8 cellular contexts compared by ENCODE assay signal in genomic region chr1:162497723-162498441, GRCh38. TPM values are rescaled to one million over a fixed set of nuclear protein-coding genes. Genes with fewer than 3 reads are reported as not detected.
DNase-seq lines count a peak whose midpoint lies in the region; ATAC-seq, FAIRE-seq and TF ChIP-seq lines count a peak whose summit lies in the region.

Gene UHMK1, plus strand, starts transcription at chr1:162497818. Its CDS starts 183 bp downstream, at chr1:162498001.

- in situ Hi-C loops in K562 (cut with MboI), result no loop called here

- no peak for TF ChIP-seq CTCF in K562 (IDR thresholded peaks at IDR 0.05 in 2 of 3, conservative IDR thresholded peaks at IDR 0.05 in 1 of 3; ENCODE audit: insufficient read depth in 2 of 3, low read depth in 1 of 3, low read length in 3 of 3)

- CTCF ChIA-PET in K562 (lab: Yijun Ruan, JAX; ENCODE audit: low intra/inter-chr PET ratio), result no interaction called here

- no peak for TF ChIP-seq EP300 in K562 (IDR thresholded peaks at IDR 0.05; ENCODE audit: low read length)

- peak; percentile 96 for ATAC-seq in GM18858 (IDR thresholded peaks at IDR 0.05; ENCODE audit: unreplicated experiment)
- peak; percentile 96 for ATAC-seq in HG03066 (IDR thresholded peaks at IDR 0.05; ENCODE audit: low read depth, unreplicated experiment)
- peak; percentile 96 for ATAC-seq in K562
- ATAC-seq in sciatic nerve, result peak; percentile 100

- no peaks in the 10 kb centered on the region for H3K27me3 ChIP-seq in K562 (ENCODE audit: control insufficient read depth in 2 of 2, insufficient read depth in 2 of 2, low read length in 2 of 2)

- DNase-seq in 8988T (peak; percentile 56), NCI-H2107 treated with DMSO at 0.1 percent for 48 hours (lab: John Stamatoyannopoulos, UW; ENCODE audit: unreplicated experiment) (peak; percentile 93), K562 (ENCODE audit: extremely low read depth in 1 of 4, low spot score in 3 of 4) (peak; percentile 96 to 98 (median 96)), iPS DF 19.7 (ENCODE audit: low read depth, low spot score) (peak; percentile 50), sciatic nerve (ENCODE audit: low spot score) (peak; percentile 92)

- H2AFZ ChIP-seq in K562 (ENCODE audit: low read depth, low read length), result peak within 1 kb of the TSS; percentile 100

- FAIRE-seq in TTC549 (lab: Jason Lieb, UNC) (peak; percentile 77), K562 (lab: Jason Lieb, UNC) (peak; percentile 88)

- H3K79me2 ChIP-seq in K562 (ENCODE audit: control insufficient read depth, insufficient read depth, low read length), result peaks cover 58% of the 10 kb centered on the region

- 1% methylated on average over 61 of the region's 61 CpGs for WGBS in K562 (ENCODE audit: insufficient coverage, low coverage, missing lambda C conversion rate)

- H4K20me1 ChIP-seq in K562 (replicated peaks; ENCODE audit: control insufficient read depth, insufficient read depth, low read length), result peaks cover 3% of the 10 kb centered on the region; the same call in 1 of the 2 replicates

- peak within 1 kb of the TSS; percentile 99 for H3K4me3 ChIP-seq in K562

- H3K27ac ChIP-seq in K562 (ENCODE audit: extremely low read depth, low read depth, low read length), result peak within 1 kb of the TSS; percentile 93

- peaks cover 4 to 17% of the 10 kb centered on the region in 2 experiments; a peak in 4 of 5 replicates for H3K4me1 ChIP-seq in K562 (replicated peaks in 1 of 2; ENCODE audit: control insufficient read depth in 2 of 2, insufficient read depth in 2 of 2, low read length in 2 of 2)

- POLR2A ChIA-PET in K562 (lab: Yijun Ruan, JAX), result interaction anchor here (1.0 kb wide), 1 partner anchor 21 kb away, joined by 3 read pairs; no protein-coding TSS in a partner anchor

- intact Hi-C loops in K562 (cut with micrococcal nuclease) (loop anchor here (2.0 to 10.0 kb wide), 5 partner anchors 65 to 443 kb away; no protein-coding TSS in a partner anchor), sciatic nerve (cut with DNase I) (no loop called here)

- peak; percentile 94 for TF ChIP-seq POLR2A in K562 (conservative IDR thresholded peaks at IDR 0.05)

- peak within 1 kb of the TSS; percentile 99 for H3K4me2 ChIP-seq in K562 (ENCODE audit: insufficient read depth, low read length)

- H3K9ac ChIP-seq in K562 (ENCODE audit: insufficient read depth in 1 of 2, low read depth in 2 of 2, low read length in 2 of 2), result peak within 1 kb of the TSS; percentile 96 to 100

- H3K9me1 ChIP-seq in K562 (ENCODE audit: control insufficient read depth, insufficient read depth, low read length), result no peaks in the 10 kb centered on the region

- BruUV-seq in K562 (replicated peaks; lab: Mats Ljungman, UMichigan), result no TSS peak

- peak in 1 of 2 experiments; percentile 29; a peak in 2 of 4 replicates for TF ChIP-seq RAD21 in K562 (CRISPR knock-in tag; conservative IDR thresholded peaks at IDR 0.05 in 1 of 2, IDR thresholded peaks at IDR 0.05 in 1 of 2)

- H3K36me3 ChIP-seq in K562 (ENCODE audit: control insufficient read depth, insufficient read depth, low read length), result peaks cover 33% of the 10 kb centered on the region

- H3K9me3 ChIP-seq in K562 (replicated peaks; ENCODE audit: control insufficient read depth, insufficient read depth, low read depth, low read length), result no peaks in the 10 kb centered on the region

TF ChIP-seq in K562, 482 proteins besides CTCF, POLR2A, EP300 and RAD21 (continues in another document):
- TF ChIP-seq RBM34 (IDR thresholded peaks at IDR 0.05; ENCODE audit: borderline replicate concordance, insufficient read depth, low read length) (no peak), KLF1 (tag; IDR thresholded peaks at IDR 0.05) (0 out of 2 replicates have a peak, but pooled peaks have one; percentile 40), TEAD4 (IDR thresholded peaks at IDR 0.05; ENCODE audit: low read length) (no peak), TEAD4 (CRISPR knock-in tag; IDR thresholded peaks at IDR 0.05; ENCODE audit: borderline replicate concordance) (0 out of 2 replicates have a peak, but pooled peaks have one; percentile 60), ZBTB7A (IDR thresholded peaks at IDR 0.05; ENCODE audit: borderline replicate concordance, control insufficient read depth, low read depth, low read length) (peak; percentile 56; the same call in 1 of the 2 replicates), KAT8 (IDR thresholded peaks at IDR 0.05; ENCODE audit: low read depth) (no peak), ZNF217 (CRISPR knock-in tag; IDR thresholded peaks at IDR 0.05) (0 out of 2 replicates have a peak, but pooled peaks have one; percentile 6), BCLAF1 (IDR thresholded peaks at IDR 0.05; ENCODE audit: borderline replicate concordance in 1 of 2, control insufficient read depth in 1 of 2, low read depth in 2 of 2, low read length in 1 of 2) (no peak), HCFC1 (IDR thresholded peaks at IDR 0.05; ENCODE audit: low read depth, low read length) (peak; percentile 60), ZNF121 (CRISPR knock-in tag; conservative IDR thresholded peaks at IDR 0.05) (no peak), C11orf30 (IDR thresholded peaks at IDR 0.05; ENCODE audit: low read depth) (peak; percentile 98), KDM4B (IDR thresholded peaks at IDR 0.05; ENCODE audit: borderline replicate concordance in 2 of 2, low read depth in 1 of 2) (peak in 1 of 2 experiments; percentile 62; a peak in 2 of 4 replicates), TAF7 (tag; IDR thresholded peaks at IDR 0.05) (peak; percentile 93), EGR1 (conservative IDR thresholded peaks at IDR 0.05) (no peak), ZBTB33 (CRISPR knock-in tag; IDR thresholded peaks at IDR 0.05) (0 out of 2 replicates have a peak, but pooled peaks have one; percentile 16), TAF9B (IDR thresholded peaks at IDR 0.05; ENCODE audit: partially characterized antibody) (peak; percentile 92), FOSL1 (tag; conservative IDR thresholded peaks at IDR 0.05) (peak; percentile 35; the same call in 1 of the 2 replicates), ZNF12 (CRISPR knock-in tag; IDR thresholded peaks at IDR 0.05) (peak; percentile 82; the same call in 1 of the 2 replicates)

RNA-seq across cellular contexts. Expression of gene UHMK1, which starts in this region (rescaled TPM):
- 31.4 and 70.8 TPM in 2 replicates for total RNA-seq in K562 (2011; cell fraction: chromatin; rRNA removed; ENCODE audit: low replicate concordance)
- total RNA-seq in K562 (2011; cell fraction: nucleolus; rRNA removed), result 18.7 and 21.8 TPM in 2 replicates
- 46.7 and 75.7 TPM in 2 replicates for total RNA-seq in K562 (2011; cell fraction: nucleoplasm; rRNA removed)
- total RNA-seq in K562 (2014; rRNA removed) (34.0 and 36.0 TPM in 2 replicates), K562 (2014; rRNA removed; fragmentation: Illumina TruSeq; extraction: Trizol) (72.4 and 78.0 TPM in 2 replicates), K562 (2015; rRNA removed; fragmentation: Illumina TruSeq; extraction: Trizol) (49.2 and 55.2 TPM in 2 replicates), K562 (2021) (42.6 and 43.3 TPM in 2 replicates), sciatic nerve (37.4 TPM)
- polyA plus RNA-seq in K562 (2011; rRNA removed) (63.6 and 71.0 TPM in 2 replicates), K562 (2014; fragmentation: Illumina TruSeq; extraction: Trizol) (32.9 and 38.3 TPM in 2 replicates), K562 (2014; fragmentation: Nextera tagmentation; extraction: Ambion mirVana) (10 to 100 TPM; 13.1 to 20.5 TPM), K562 (2014; rRNA removed) (27.7 and 28.9 TPM in 2 replicates)
- 8.5 and 31.3 TPM in 2 replicates for polyA plus RNA-seq in K562 (2011; cell fraction: cytosol; rRNA removed)
- polyA plus RNA-seq in K562 (2011; cell fraction: nucleus; rRNA removed), result 27.2 and 68.0 TPM in 2 replicates
- polyA plus RNA-seq in K562 (2012), result 18.7 and 19.1 TPM in 2 replicates
- 93.8 and 130 TPM in 2 replicates for polyA minus RNA-seq in K562 (2011; rRNA and poly(A)+ RNA removed)
- 46.0 and 46.8 TPM in 2 replicates for polyA minus RNA-seq in K562 (2011; cell fraction: cytosol; rRNA and poly(A)+ RNA removed)
- 33.4 and 86.7 TPM in 2 replicates for polyA minus RNA-seq in K562 (2011; cell fraction: nucleus; rRNA and poly(A)+ RNA removed)

Comparison
In these comparisons a context has a peak if more than half of its experiments do, and no peak if none do; other contexts are left out.
1. Peak in every context shown above with its lines: DNase-seq, ATAC-seq, H3K4me3 ChIP-seq and H3K27ac ChIP-seq.